1 cellular context compared by ENCODE assay signal in the genomic region with DNA sequence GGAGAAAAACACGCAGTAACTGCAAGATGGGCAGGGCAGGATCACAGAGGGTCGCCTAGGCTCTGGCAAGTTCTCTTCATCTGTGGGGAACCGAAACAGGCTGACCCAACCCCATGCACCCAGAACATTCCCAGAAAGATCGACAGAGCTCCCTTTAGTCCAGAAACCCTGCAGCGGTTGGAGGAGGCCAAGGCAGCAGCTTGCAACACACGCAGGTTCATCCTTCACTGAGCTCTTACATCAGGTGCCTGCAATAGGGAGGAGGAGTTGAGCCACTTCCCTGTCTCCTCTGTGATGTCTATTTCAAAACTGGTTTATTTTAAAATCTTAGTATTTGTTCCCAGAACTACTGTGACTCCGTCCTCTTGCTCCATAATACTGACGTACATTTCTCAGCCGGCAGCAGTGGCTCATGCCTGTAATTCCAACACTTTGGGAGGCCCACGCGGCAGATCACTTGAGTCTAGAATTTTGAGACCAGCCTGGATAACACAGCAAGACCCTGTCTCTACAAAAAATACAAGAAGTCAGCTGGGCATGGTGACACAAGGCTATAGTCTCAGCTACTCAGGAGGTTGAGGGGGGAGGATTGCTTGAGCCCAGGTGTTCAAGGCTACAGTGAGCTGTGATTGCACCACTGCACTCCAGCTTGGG.
TF ChIP-seq lines count a peak whose summit lies in the region.

No MANE protein-coding gene starts in this region.

TF ChIP-seq in H1, 55 proteins besides CTCF, POLR2A, EP300 and RAD21:
- TF ChIP-seq HDAC2 (IDR thresholded peaks at IDR 0.05; ENCODE audit: borderline replicate concordance in 1 of 2, low read depth in 2 of 2, low read length in 2 of 2), result no peak
TF ChIP-seq in H1: peak in this region for 0.
